ENCODE assay signal across 1 cellular context in the genomic region with DNA sequence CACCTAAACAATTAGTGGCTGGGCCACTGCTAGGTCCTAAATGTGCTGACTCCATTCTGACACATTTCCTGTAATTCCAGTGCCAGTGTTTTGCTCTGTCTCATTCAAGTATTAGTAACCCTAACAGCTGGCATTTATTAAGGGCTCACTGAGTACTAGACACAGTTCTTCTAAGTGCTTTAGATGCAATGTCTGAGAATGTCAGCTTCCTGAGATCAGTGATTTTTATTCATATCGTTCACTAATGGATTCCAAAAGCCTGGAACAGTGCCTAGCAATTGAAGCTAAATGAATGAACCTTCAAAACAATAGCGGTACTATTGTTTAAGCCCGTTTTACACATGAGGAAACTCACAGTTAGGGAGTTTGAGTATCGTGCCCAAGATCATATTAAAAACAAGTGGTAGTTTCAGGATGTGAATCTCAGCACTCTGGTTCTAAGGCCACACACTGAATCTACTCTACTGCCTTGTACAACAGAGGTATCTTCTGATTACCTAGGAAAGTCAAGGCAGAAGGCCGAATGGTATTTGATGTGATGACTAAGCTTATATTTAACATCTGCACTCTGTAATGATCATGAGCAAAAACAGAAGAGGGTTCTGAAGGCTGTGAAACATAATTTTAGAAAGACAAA.
TF ChIP-seq lines count a peak whose summit lies in the region.

No MANE protein-coding gene starts in this region.

TF ChIP-seq in SK-N-SH, 30 proteins besides CTCF, POLR2A, EP300 and RAD21 (continued from another document):
- TF ChIP-seq FOXJ3 (CRISPR knock-in tag; IDR thresholded peaks at IDR 0.05) (peak; percentile 64; the same call in 1 of the 2 replicates), NRF1 (IDR thresholded peaks at IDR 0.05; ENCODE audit: low read depth, low read length) (no peak), FOSL2 (IDR thresholded peaks at IDR 0.05; ENCODE audit: borderline replicate concordance, low read depth) (peak; percentile 85), RCOR1 (IDR thresholded peaks at IDR 0.05; ENCODE audit: low read length) (peak; percentile 70; the same call in 1 of the 2 replicates), GABPA (IDR thresholded peaks at IDR 0.05; ENCODE audit: low read depth) (no peak), FOXM1 (IDR thresholded peaks at IDR 0.05; ENCODE audit: low read depth) (peak; percentile 52; the same call in 1 of the 2 replicates), EZH2phosphoT487 (IDR thresholded peaks at IDR 0.05; ENCODE audit: borderline replicate concordance, low read depth) (no peak), SIN3A (IDR thresholded peaks at IDR 0.05; ENCODE audit: borderline replicate concordance, low read depth, low read length) (no peak), RXRA (IDR thresholded peaks at IDR 0.05; ENCODE audit: borderline replicate concordance, low read depth) (peak; percentile 68), GATA2 (CRISPR knock-in tag; IDR thresholded peaks at IDR 0.05) (peak; percentile 54), POLR2AphosphoS5 (IDR thresholded peaks at IDR 0.05; ENCODE audit: low read depth, low read length) (peak; percentile 61; the same call in 1 of the 2 replicates), RFX5 (IDR thresholded peaks at IDR 0.05; ENCODE audit: low read length) (no peak)
- TF ChIP-seq, protein P1, sequence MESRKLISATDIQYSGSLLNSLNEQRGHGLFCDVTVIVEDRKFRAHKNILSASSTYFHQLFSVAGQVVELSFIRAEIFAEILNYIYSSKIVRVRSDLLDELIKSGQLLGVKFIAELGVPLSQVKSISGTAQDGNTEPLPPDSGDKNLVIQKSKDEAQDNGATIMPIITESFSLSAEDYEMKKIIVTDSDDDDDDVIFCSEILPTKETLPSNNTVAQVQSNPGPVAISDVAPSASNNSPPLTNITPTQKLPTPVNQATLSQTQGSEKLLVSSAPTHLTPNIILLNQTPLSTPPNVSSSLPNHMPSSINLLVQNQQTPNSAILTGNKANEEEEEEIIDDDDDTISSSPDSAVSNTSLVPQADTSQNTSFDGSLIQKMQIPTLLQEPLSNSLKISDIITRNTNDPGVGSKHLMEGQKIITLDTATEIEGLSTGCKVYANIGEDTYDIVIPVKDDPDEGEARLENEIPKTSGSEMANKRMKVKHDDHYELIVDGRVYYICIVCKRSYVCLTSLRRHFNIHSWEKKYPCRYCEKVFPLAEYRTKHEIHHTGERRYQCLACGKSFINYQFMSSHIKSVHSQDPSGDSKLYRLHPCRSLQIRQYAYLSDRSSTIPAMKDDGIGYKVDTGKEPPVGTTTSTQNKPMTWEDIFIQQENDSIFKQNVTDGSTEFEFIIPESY (IDR thresholded peaks at IDR 0.05; ENCODE audit: borderline replicate concordance, low read depth) = no peak
- TF ChIP-seq, protein P2, sequence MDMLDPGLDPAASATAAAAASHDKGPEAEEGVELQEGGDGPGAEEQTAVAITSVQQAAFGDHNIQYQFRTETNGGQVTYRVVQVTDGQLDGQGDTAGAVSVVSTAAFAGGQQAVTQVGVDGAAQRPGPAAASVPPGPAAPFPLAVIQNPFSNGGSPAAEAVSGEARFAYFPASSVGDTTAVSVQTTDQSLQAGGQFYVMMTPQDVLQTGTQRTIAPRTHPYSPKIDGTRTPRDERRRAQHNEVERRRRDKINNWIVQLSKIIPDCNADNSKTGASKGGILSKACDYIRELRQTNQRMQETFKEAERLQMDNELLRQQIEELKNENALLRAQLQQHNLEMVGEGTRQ (IDR thresholded peaks at IDR 0.05; ENCODE audit: borderline replicate concordance, low read depth, low read length) = no peak
- TF ChIP-seq, protein P3, sequence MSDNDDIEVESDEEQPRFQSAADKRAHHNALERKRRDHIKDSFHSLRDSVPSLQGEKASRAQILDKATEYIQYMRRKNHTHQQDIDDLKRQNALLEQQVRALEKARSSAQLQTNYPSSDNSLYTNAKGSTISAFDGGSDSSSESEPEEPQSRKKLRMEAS (IDR thresholded peaks at IDR 0.05; ENCODE audit: low read depth) = peak; percentile 67; the same call in 1 of the 2 replicates
- TF ChIP-seq, protein P4, sequence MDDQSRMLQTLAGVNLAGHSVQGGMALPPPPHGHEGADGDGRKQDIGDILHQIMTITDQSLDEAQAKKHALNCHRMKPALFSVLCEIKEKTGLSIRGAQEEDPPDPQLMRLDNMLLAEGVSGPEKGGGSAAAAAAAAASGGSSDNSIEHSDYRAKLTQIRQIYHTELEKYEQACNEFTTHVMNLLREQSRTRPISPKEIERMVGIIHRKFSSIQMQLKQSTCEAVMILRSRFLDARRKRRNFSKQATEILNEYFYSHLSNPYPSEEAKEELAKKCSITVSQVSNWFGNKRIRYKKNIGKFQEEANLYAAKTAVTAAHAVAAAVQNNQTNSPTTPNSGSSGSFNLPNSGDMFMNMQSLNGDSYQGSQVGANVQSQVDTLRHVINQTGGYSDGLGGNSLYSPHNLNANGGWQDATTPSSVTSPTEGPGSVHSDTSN (IDR thresholded peaks at IDR 0.05) = peak; percentile 83
